In genomic region chr17:17354560-17355357, GRCh38 we compare ENCODE assay signal across 8 cellular contexts. TPM values are rescaled to one million over a fixed set of nuclear protein-coding genes. Genes with fewer than 3 reads are reported as not detected.
DNase-seq lines count a peak whose midpoint lies in the region; ATAC-seq, FAIRE-seq and TF ChIP-seq lines count a peak whose summit lies in the region.

No MANE protein-coding gene starts in this region.

- no peak overlapping the region for H3K9ac ChIP-seq in HepG2 (ENCODE audit: insufficient read depth, low read depth, low read length)

- peaks cover 0 to 23% of the 10 kb centered on the region in 2 experiments; a peak in 4 of 5 replicates for H3K27me3 ChIP-seq in HepG2 (ENCODE audit: control insufficient read depth in 1 of 2, insufficient read depth in 2 of 2, low read length in 2 of 2)

- peak; percentile 81 for TF ChIP-seq RAD21 in HepG2 (CRISPR knock-in tag; IDR thresholded peaks at IDR 0.05)

- 34% methylated on average over 12 of the region's 14 CpGs for WGBS in HepG2 (ENCODE audit: low lambda C conversion rate)

- peak; percentile 65 for DNase-seq in ACHN
- peak; percentile 80 for DNase-seq in H54 (ENCODE audit: insufficient read length, low spot score)
- DNase-seq in NCI-H446 treated with DMSO at 0.1 percent for 48 hours (lab: John Stamatoyannopoulos, UW) = peak; percentile 11
- peak; percentile 85 for DNase-seq in activated CD4-positive, alpha-beta T cell treated with anti-CD3 and anti-CD28 coated beads for 48 hours
- DNase-seq in chondrocyte (ENCODE audit: low spot score) = peak; percentile 74
- peak; percentile 47 for DNase-seq in HepG2 (ENCODE audit: low spot score)
- DNase-seq in stimulated activated CD4-positive, alpha-beta T cell treated with anti-CD3 and anti-CD28 coated beads, TNF-alpha, amount 100 ng/mL, for 4 hours (ENCODE audit: low read depth in 3 of 3) = peak; percentile 52 to 61 (median 58)

- H3K27ac ChIP-seq in HepG2 (ENCODE audit: extremely low read length, insufficient read depth, low read length) = no peak overlapping the region

- TF ChIP-seq EP300 in HepG2 (IDR thresholded peaks at IDR 0.05; ENCODE audit: low read depth in 2 of 2, low read length in 2 of 2) (no peak), HepG2 (CRISPR knock-in tag; IDR thresholded peaks at IDR 0.05; ENCODE audit: borderline replicate concordance) (no peak)

- ATAC-seq in HepG2 (peak; percentile 27), GM21619 (IDR thresholded peaks at IDR 0.05; ENCODE audit: unreplicated experiment) (no peak)

- CTCF ChIA-PET in HepG2 (lab: Yijun Ruan, JAX; ENCODE audit: low intra/inter-chr PET ratio, low total read pairs) = interaction anchor here (0.6 to 3.5 kb wide), 9 partner anchors 46 to 287 kb away, joined by 3 to 45 read pairs (median 19); partner anchors contain the start of gene RASD1

- H2AFZ ChIP-seq in HepG2 (ENCODE audit: low read length) = no peak overlapping the region

- TF ChIP-seq CTCF in chondrocyte (IDR thresholded peaks at IDR 0.05) = peak; percentile 94
- peak; percentile 93 for TF ChIP-seq CTCF in HepG2 (CRISPR knock-in tag; IDR thresholded peaks at IDR 0.05)

- intact Hi-C loops in HepG2 (cut with micrococcal nuclease; ENCODE audit: unreplicated experiment) = no loop called here

- H3K9me3 Mint-ChIP-seq in chondrocyte (ENCODE audit: low read depth) = peaks cover 9% of the 10 kb centered on the region

- H3K36me3 Mint-ChIP-seq in chondrocyte (ENCODE audit: low read depth) = no peaks in the 10 kb centered on the region

- no peak overlapping the region for H3K4me3 Mint-ChIP-seq in chondrocyte (ENCODE audit: unreplicated experiment)

- H3K36me3 ChIP-seq in HepG2 (replicated peaks in 1 of 2; ENCODE audit: control insufficient read depth in 1 of 2, insufficient read depth in 2 of 2, low read length in 2 of 2) = no peaks in the 10 kb centered on the region

- H3K27me3 Mint-ChIP-seq in chondrocyte (ENCODE audit: low read depth) = peaks cover 1% of the 10 kb centered on the region

- no TSS peak for BruUV-seq in HepG2 (replicated peaks; lab: Mats Ljungman, UMichigan)

- H3K4me3 ChIP-seq in HepG2 (replicated peaks in 1 of 3; ENCODE audit: insufficient read depth in 1 of 3, low read depth in 2 of 3, low read length in 3 of 3) = no peak overlapping the region; a peak in 1 of 6 replicates

- no peaks in the 10 kb centered on the region for H3K79me2 ChIP-seq in HepG2 (ENCODE audit: insufficient read depth, low read length)

- peaks cover 9% of the 10 kb centered on the region for H3K4me1 Mint-ChIP-seq in chondrocyte (ENCODE audit: low read depth)

- peaks cover 52% of the 10 kb centered on the region for H3K4me1 ChIP-seq in HepG2 (ENCODE audit: insufficient read depth, low read length)

- TF ChIP-seq POLR2A in H54 (IDR thresholded peaks at IDR 0.05; ENCODE audit: low read depth, low read length) (no peak), HepG2 (IDR thresholded peaks at IDR 0.05; ENCODE audit: insufficient read depth in 1 of 2, low read depth in 2 of 2, low read length in 2 of 2) (no peak)

- POLR2A ChIA-PET in HepG2 (lab: Yijun Ruan, JAX) = interaction anchor here (0.7 to 2.3 kb wide), 3 partner anchors 70 to 142 kb away, joined by 3 to 10 read pairs (median 3); partner anchors contain the start of gene RASD1

- H3K27ac Mint-ChIP-seq in chondrocyte (ENCODE audit: unreplicated experiment) = no peak overlapping the region

- in situ Hi-C loops in ACHN (cut with HindIII; ENCODE audit: low pct_ligation_motif_present, low pct_unique_long_range_greater_than_20kb, low sequenced_read_pairs) (loop anchor here (25.0 kb wide), 1 partner anchor 258 kb away; no protein-coding TSS in a partner anchor), HepG2 (cut with HindIII; ENCODE audit: extremely low pct_ligation_motif_present, low pct_unique_long_range_greater_than_20kb) (loop anchor here (5.0 kb wide), 5 partner anchors 63 to 288 kb away; partner anchors contain the start of gene RASD1)

- no peak overlapping the region for H3K4me2 ChIP-seq in HepG2 (ENCODE audit: low read depth, low read length)

- H3K9me3 ChIP-seq in HepG2 (ENCODE audit: low read length) = no peaks in the 10 kb centered on the region

- H4K20me1 ChIP-seq in HepG2 (ENCODE audit: insufficient read depth, low read length) = no peaks in the 10 kb centered on the region

- FAIRE-seq in H54 (lab: Jason Lieb, UNC) = no peak
- no peak for FAIRE-seq in HepG2 (lab: Jason Lieb, UNC)

TF ChIP-seq in HepG2, 621 proteins besides CTCF, POLR2A, EP300 and RAD21 (continues in another document):
- 0 out of 2 replicates have a peak, but pooled peaks have one; percentile 34 for TF ChIP-seq ZNF605 (CRISPR knock-in tag; IDR thresholded peaks at IDR 0.05)
- TF ChIP-seq, protein P1, sequence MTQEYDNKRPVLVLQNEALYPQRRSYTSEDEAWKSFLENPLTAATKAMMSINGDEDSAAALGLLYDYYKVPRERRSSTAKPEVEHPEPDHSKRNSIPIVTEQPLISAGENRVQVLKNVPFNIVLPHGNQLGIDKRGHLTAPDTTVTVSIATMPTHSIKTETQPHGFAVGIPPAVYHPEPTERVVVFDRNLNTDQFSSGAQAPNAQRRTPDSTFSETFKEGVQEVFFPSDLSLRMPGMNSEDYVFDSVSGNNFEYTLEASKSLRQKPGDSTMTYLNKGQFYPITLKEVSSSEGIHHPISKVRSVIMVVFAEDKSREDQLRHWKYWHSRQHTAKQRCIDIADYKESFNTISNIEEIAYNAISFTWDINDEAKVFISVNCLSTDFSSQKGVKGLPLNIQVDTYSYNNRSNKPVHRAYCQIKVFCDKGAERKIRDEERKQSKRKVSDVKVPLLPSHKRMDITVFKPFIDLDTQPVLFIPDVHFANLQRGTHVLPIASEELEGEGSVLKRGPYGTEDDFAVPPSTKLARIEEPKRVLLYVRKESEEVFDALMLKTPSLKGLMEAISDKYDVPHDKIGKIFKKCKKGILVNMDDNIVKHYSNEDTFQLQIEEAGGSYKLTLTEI (CRISPR knock-in tag; conservative IDR thresholded peaks at IDR 0.05) = no peak
- TF ChIP-seq STAG1 (CRISPR knock-in tag; IDR thresholded peaks at IDR 0.05) = peak; percentile 91
- TF ChIP-seq ZNF580 (CRISPR knock-in tag; IDR thresholded peaks at IDR 0.05; ENCODE audit: borderline replicate concordance, low read depth) = peak; percentile 41; the same call in 1 of the 2 replicates
- no peak for TF ChIP-seq AFF4 (CRISPR knock-in tag; IDR thresholded peaks at IDR 0.05)
- 0 out of 2 replicates have a peak, but pooled peaks have one; percentile 22 for TF ChIP-seq SPEN (CRISPR knock-in tag; IDR thresholded peaks at IDR 0.05; ENCODE audit: low read depth)
- TF ChIP-seq ZNF138 (CRISPR knock-in tag; IDR thresholded peaks at IDR 0.05; ENCODE audit: low read depth) = 0 out of 2 replicates have a peak, but pooled peaks have one; percentile 37

RNA-seq across cellular contexts. Expression of gene NT5M, which starts 51.6 kb away (rescaled TPM):
- 3.5 to 4.0 TPM (median 4.0 TPM) in 3 replicates for total RNA-seq in chondrocyte
- 0.55 and 0.63 TPM in 2 replicates for total RNA-seq in HepG2 (2016; rRNA removed; fragmentation: Illumina TruSeq; extraction: Trizol)
- 1.7 and 2.0 TPM in 2 replicates for total RNA-seq in HepG2 (2016; cell fraction: cytosol; rRNA removed; fragmentation: Illumina TruSeq; extraction: Trizol; ENCODE audit: low read depth)
- 0.46 and 0.50 TPM in 2 replicates for total RNA-seq in HepG2 (2016; cell fraction: insoluble cytoplasmic fraction; rRNA removed; fragmentation: Illumina TruSeq; extraction: Trizol)
- 1.5 and 2.3 TPM in 2 replicates for total RNA-seq in HepG2 (2016; cell fraction: membrane; rRNA removed; fragmentation: Illumina TruSeq; extraction: Trizol)
- total RNA-seq in HepG2 (2016; cell fraction: nucleus; rRNA removed; fragmentation: Illumina TruSeq; extraction: Trizol) = not detected in 2 replicates
- 0.78 and 1.0 TPM in 2 replicates for polyA plus RNA-seq in HepG2 (2011; rRNA removed)
- 0.54 and 1.2 TPM in 2 replicates for polyA plus RNA-seq in HepG2 (2011; cell fraction: cytosol; rRNA removed)
- polyA plus RNA-seq in HepG2 (2011; cell fraction: nucleus; rRNA removed) = 2.0 and 2.4 TPM in 2 replicates
- polyA plus RNA-seq in HepG2 (2012) = 1.1 and 1.2 TPM in 2 replicates
- 1.7 and 1.9 TPM in 2 replicates for polyA plus RNA-seq in HepG2 (2016; cell fraction: cytosol; fragmentation: Illumina TruSeq; extraction: Trizol; ENCODE audit: low read depth)
- 0.56 and 0.79 TPM in 2 replicates for polyA plus RNA-seq in HepG2 (2016; cell fraction: insoluble cytoplasmic fraction; fragmentation: Illumina TruSeq; extraction: Trizol; ENCODE audit: low read depth)
- polyA plus RNA-seq in HepG2 (2016; cell fraction: membrane; fragmentation: Illumina TruSeq; extraction: Trizol; ENCODE audit: low read depth) = 1.4 and 1.5 TPM in 2 replicates
- polyA plus RNA-seq in HepG2 (2016; cell fraction: nucleus; fragmentation: Illumina TruSeq; extraction: Trizol; ENCODE audit: insufficient read depth, low read depth) = 0.63 and 0.85 TPM in 2 replicates
- 1.1 and 2.2 TPM in 2 replicates for polyA minus RNA-seq in HepG2 (2011; rRNA and poly(A)+ RNA removed; ENCODE audit: low replicate concordance)
- polyA minus RNA-seq in HepG2 (2011; cell fraction: cytosol; rRNA and poly(A)+ RNA removed) = 1.2 TPM in 1 of 2 replicates, not detected in the other
- polyA minus RNA-seq in HepG2 (2011; cell fraction: nucleus; rRNA and poly(A)+ RNA removed) = not detected in 2 replicates

Comparison
In these comparisons a context has a peak if more than half of its experiments do, and no peak if none do; other contexts are left out.
1. DNase-seq: peak in every context shown above with its lines; median percentile 85 in activated CD4-positive, alpha-beta T cell treated with anti-CD3 and anti-CD28 coated beads for 48 hours; 80 in H54; 74 in chondrocyte; 65 in ACHN; 58 in stimulated activated CD4-positive, alpha-beta T cell treated with anti-CD3 and anti-CD28 coated beads, TNF-alpha, amount 100 ng/mL, for 4 hours; 47 in HepG2; 11 in NCI-H446 treated with DMSO at 0.1 percent for 48 hours.